In genomic region chr12:129959889-129960288, GRCh38 we compare ENCODE assay signal across 34 cellular contexts. TPM values are rescaled to one million over a fixed set of nuclear protein-coding genes. Genes with fewer than 3 reads are reported as not detected.
"Had no signal": no experiment of that assay in that cellular context is flagged by ENCODE, and none has a peak within 500 bp of the region (broad histone marks: within the 10 kb centered on the region; RNA-seq: fewer than 3 reads in every experiment).

No MANE protein-coding gene starts in this region.

- H3K9ac ChIP-seq: parathyroid adenoma had no signal

- H3K79me2 ChIP-seq: parathyroid adenoma had no signal

- H3K27me3 Mint-ChIP-seq: stimulated activated memory B cell treated with anti-CD40 and anti-IgM and Interleukin-4, amounts not matched to agents 10 μg/mL and 1 μg/mL and 100 μg/mL, for 72 hours had no signal

- H3K4me1 Mint-ChIP-seq: naive thymus-derived CD8-positive, alpha-beta T cell; nephron progenitor cell; neural crest cell; stimulated activated memory B cell treated with anti-CD40 and anti-IgM and Interleukin-4, amounts not matched to agents 10 μg/mL and 1 μg/mL and 100 μg/mL, for 72 hours; stimulated activated naive CD8-positive, alpha-beta T cell treated with anti-CD3 and anti-CD28 coated beads, Interleukin-15, amount 100 ng/mL, for 72 hours had no signal

- H3K9me3 ChIP-seq: ovary, psoas muscle, suprapubic skin, testis, tibial artery, transverse colon, upper lobe of right lung, uterus had no signal

- H3K27ac ChIP-seq: ovary, parathyroid adenoma, psoas muscle, skin epidermis, spleen, suprapubic skin, testis, tibial artery, transverse colon, upper lobe of right lung, uterus had no signal

- H3K4me3 ChIP-seq: ovary, psoas muscle, skin epidermis, smooth muscle cell, spleen, suprapubic skin, testis, tibial artery, transverse colon, upper lobe of right lung, uterus had no signal

- H3K27ac Mint-ChIP-seq: naive thymus-derived CD8-positive, alpha-beta T cell; natural killer cell treated with Interleukin-12 subunit alpha and Interleukin-12 subunit beta and Interleukin-15 and Interleukin-18, amount 100 ng/mL, for 72 hours; nephron progenitor cell; progenitor cell of endocrine pancreas; stimulated activated memory B cell treated with anti-CD40 and anti-IgM and Interleukin-4, amounts not matched to agents 10 μg/mL and 1 μg/mL and 100 μg/mL, for 72 hours; stimulated activated naive CD8-positive, alpha-beta T cell treated with anti-CD3 and anti-CD28 coated beads, Interleukin-15, amount 100 ng/mL, for 72 hours; type B pancreatic cell had no signal

- H2AFZ ChIP-seq: parathyroid adenoma had no signal

- H3K27me3 ChIP-seq: ovary, suprapubic skin, testis, tibial artery, transverse colon, upper lobe of right lung, uterus had no signal

- H3K36me3 ChIP-seq: ovary, spleen, suprapubic skin, tibial artery, transverse colon, upper lobe of right lung, uterus had no signal

- H3K4me3 Mint-ChIP-seq: naive thymus-derived CD8-positive, alpha-beta T cell; natural killer cell treated with Interleukin-12 subunit alpha and Interleukin-12 subunit beta and Interleukin-15 and Interleukin-18, amount 100 ng/mL, for 72 hours; nephron progenitor cell; neural crest cell; stimulated activated memory B cell treated with anti-CD40 and anti-IgM and Interleukin-4, amounts not matched to agents 10 μg/mL and 1 μg/mL and 100 μg/mL, for 72 hours; stimulated activated naive CD8-positive, alpha-beta T cell treated with anti-CD3 and anti-CD28 coated beads, Interleukin-15, amount 100 ng/mL, for 72 hours; type B pancreatic cell had no signal

- H3K36me3 Mint-ChIP-seq: naive thymus-derived CD8-positive, alpha-beta T cell; natural killer cell treated with Interleukin-12 subunit alpha and Interleukin-12 subunit beta and Interleukin-15 and Interleukin-18, amount 100 ng/mL, for 72 hours; stimulated activated memory B cell treated with anti-CD40 and anti-IgM and Interleukin-4, amounts not matched to agents 10 μg/mL and 1 μg/mL and 100 μg/mL, for 72 hours; type B pancreatic cell had no signal

- H3K4me2 ChIP-seq: smooth muscle cell had no signal

- DNase-seq: naive thymus-derived CD8-positive, alpha-beta T cell; nephron progenitor cell; occipital lobe; ovary; posterior cingulate gyrus; psoas muscle; right cardiac atrium; spleen; stimulated activated CD4-positive, alpha-beta T cell treated with anti-CD3 and anti-CD28 coated beads, Interleukin-12 subunit alpha, Interleukin-12 subunit beta, amount 100 ng/mL, for 4 hours; stimulated activated CD4-positive, alpha-beta T cell treated with anti-CD3 and anti-CD28 coated beads, Interleukin-1b, Interleukin-23, amount 100 ng/mL, for 48 hours; stimulated activated CD4-positive, alpha-beta T cell treated with anti-CD3 and anti-CD28 coated beads, Interleukin-4, amount 100 ng/mL, for 1 hour; stimulated activated CD4-positive, alpha-beta T cell treated with anti-CD3 and anti-CD28 coated beads, Interleukin-4, amount 100 ng/mL, for 4 hours; stimulated activated CD8-positive, alpha-beta memory T cell treated with anti-CD3 and anti-CD28 coated beads, Interleukin-4, amount 100 ng/mL, for 48 hours; stimulated activated naive CD4-positive, alpha-beta T cell; stimulated activated naive CD8-positive, alpha-beta T cell treated with anti-CD3 and anti-CD28 coated beads, Interleukin-15, amount 100 ng/mL, for 72 hours; stimulated activated naive CD8-positive, alpha-beta T cell treated with anti-CD3 and anti-CD28 coated beads, Interleukin-15, Interleukin-2, amounts not matched to agents 100 U/mL and 50 U/mL, for 24 hours; substantia nigra; testis; tibial artery; transverse colon; upper lobe of right lung; uterus had no signal

- H3K9me3 Mint-ChIP-seq: natural killer cell treated with Interleukin-12 subunit alpha and Interleukin-12 subunit beta and Interleukin-15 and Interleukin-18, amount 100 ng/mL, for 72 hours; neural crest cell; stimulated activated naive CD8-positive, alpha-beta T cell treated with anti-CD3 and anti-CD28 coated beads, Interleukin-15, amount 100 ng/mL, for 72 hours had no signal

- ATAC-seq: naive thymus-derived CD8-positive, alpha-beta T cell; natural killer cell treated with Interleukin-12 subunit alpha and Interleukin-12 subunit beta and Interleukin-15 and Interleukin-18, amount 100 ng/mL, for 72 hours; psoas muscle; right cardiac atrium; sciatic nerve; stimulated activated memory B cell treated with anti-CD40 and anti-IgM and Interleukin-4, amounts not matched to agents 10 μg/mL and 1 μg/mL and 100 μg/mL, for 72 hours; stimulated activated naive CD8-positive, alpha-beta T cell treated with anti-CD3 and anti-CD28 coated beads, Interleukin-15, amount 100 ng/mL, for 72 hours; stimulated activated naive CD8-positive, alpha-beta T cell treated with anti-CD3 and anti-CD28 coated beads, Interleukin-15, Interleukin-2, amounts not matched to agents 100 U/mL and 50 U/mL, for 24 hours; upper lobe of right lung had no signal

- H3K4me1 ChIP-seq: parathyroid adenoma, psoas muscle, spleen, suprapubic skin, testis, tibial artery, transverse colon, upper lobe of right lung, uterus had no signal

RNA-seq across cellular contexts. Expression of gene TMEM132D, which starts 56.1 kb away (rescaled TPM):
- total RNA-seq: naive thymus-derived CD8-positive, alpha-beta T cell; natural killer cell treated with Interleukin-12 subunit alpha and Interleukin-12 subunit beta and Interleukin-15 and Interleukin-18, amount 100 ng/mL, for 72 hours; osteoblast; ovary; psoas muscle; right cardiac atrium; smooth muscle cell; spleen had no signal
- polyA plus RNA-seq: naive thymus-derived CD8-positive, alpha-beta T cell; right cardiac atrium; smooth muscle cell; urinary bladder had no signal
